ENCODE assay signal across 13 cellular contexts in genomic region chr15:87121357-87121756, GRCh38.
"Had no signal": no experiment of that assay in that cellular context is flagged by ENCODE, and none has a peak within 500 bp of the region (broad histone marks: within the 10 kb centered on the region; RNA-seq: fewer than 3 reads in every experiment).

No MANE protein-coding gene starts in this region.

- H3K36me3 Mint-ChIP-seq: activated naive CD8-positive, alpha-beta T cell treated with anti-CD3 and anti-CD28 coated beads for 36 hours; naive thymus-derived CD8-positive, alpha-beta T cell; stimulated activated effector memory CD8-positive, alpha-beta T cell treated with anti-CD3 and anti-CD28 coated beads, Interleukin-12 subunit alpha, Interleukin-12 subunit beta, amount 100 ng/mL, for 72 hours had no signal

- DNase-seq: activated B cell treated with CpG ODN at 0.5 μM for 24 hours; activated CD4-positive, alpha-beta T cell treated with anti-CD3 and anti-CD28 coated beads, Interleukin-2, amount 10 ng/mL, durations not matched to agents 24 days and 14 days; activated CD8-positive, alpha-beta memory T cell treated with anti-CD3 and anti-CD28 coated beads, Interleukin-2, amount 50 U/mL, for 48 hours; activated CD8-positive, alpha-beta T cell treated with anti-CD3 and anti-CD28 coated beads, Interleukin-2, amount 10 ng/mL, durations not matched to agents 7 days and 5 days; activated naive CD8-positive, alpha-beta T cell treated with anti-CD3 and anti-CD28 coated beads for 36 hours; effector memory CD4-positive, alpha-beta T cell; islet precursor cell; naive thymus-derived CD8-positive, alpha-beta T cell; pancreas had no signal

- H3K27ac Mint-ChIP-seq: activated B cell treated with CpG ODN at 0.5 μM for 24 hours; activated CD4-positive, alpha-beta T cell treated with anti-CD3 and anti-CD28 coated beads, Interleukin-2, amount 10 ng/mL, durations not matched to agents 24 days and 14 days; activated CD8-positive, alpha-beta T cell treated with anti-CD3 and anti-CD28 coated beads, Interleukin-2, amount 10 ng/mL, durations not matched to agents 7 days and 5 days; activated naive CD8-positive, alpha-beta T cell treated with anti-CD3 and anti-CD28 coated beads for 36 hours; dendritic cell treated with granulocyte-macrophage colony-stimulating factor and Interleukin-4, amounts not matched to agents 40 ng/mL and 50 ng/mL, for 4 days; naive thymus-derived CD8-positive, alpha-beta T cell; stimulated activated effector memory CD8-positive, alpha-beta T cell treated with anti-CD3 and anti-CD28 coated beads, Interleukin-12 subunit alpha, Interleukin-12 subunit beta, amount 100 ng/mL, for 72 hours had no signal

- H3K4me3 Mint-ChIP-seq: activated B cell treated with CpG ODN at 0.5 μM for 24 hours; activated CD4-positive, alpha-beta T cell treated with anti-CD3 and anti-CD28 coated beads, Interleukin-2, amount 10 ng/mL, durations not matched to agents 24 days and 14 days; activated CD8-positive, alpha-beta T cell treated with anti-CD3 and anti-CD28 coated beads, Interleukin-2, amount 10 ng/mL, durations not matched to agents 7 days and 5 days; activated naive CD8-positive, alpha-beta T cell treated with anti-CD3 and anti-CD28 coated beads for 36 hours; dendritic cell treated with granulocyte-macrophage colony-stimulating factor and Interleukin-4, amounts not matched to agents 40 ng/mL and 50 ng/mL, for 4 days; naive thymus-derived CD8-positive, alpha-beta T cell; stimulated activated effector memory CD8-positive, alpha-beta T cell treated with anti-CD3 and anti-CD28 coated beads, Interleukin-12 subunit alpha, Interleukin-12 subunit beta, amount 100 ng/mL, for 72 hours had no signal

- H3K27ac ChIP-seq: gastroesophageal sphincter, pancreas had no signal

- H3K4me3 ChIP-seq: gastroesophageal sphincter, pancreas had no signal

- H3K9me3 Mint-ChIP-seq: activated CD4-positive, alpha-beta T cell treated with anti-CD3 and anti-CD28 coated beads, Interleukin-2, amount 10 ng/mL, durations not matched to agents 24 days and 14 days; activated naive CD8-positive, alpha-beta T cell treated with anti-CD3 and anti-CD28 coated beads for 36 hours had no signal

- ATAC-seq: activated CD8-positive, alpha-beta T cell treated with anti-CD3 and anti-CD28 coated beads, Interleukin-2, amount 10 ng/mL, durations not matched to agents 7 days and 5 days; gastroesophageal sphincter; left lobe of liver; naive thymus-derived CD8-positive, alpha-beta T cell; pancreas; stimulated activated effector memory CD8-positive, alpha-beta T cell treated with anti-CD3 and anti-CD28 coated beads, Interleukin-12 subunit alpha, Interleukin-12 subunit beta, amount 100 ng/mL, for 72 hours had no signal

- H3K9me3 ChIP-seq: gastroesophageal sphincter, pancreas had no signal

- H3K4me1 Mint-ChIP-seq: activated B cell treated with CpG ODN at 0.5 μM for 24 hours; activated CD4-positive, alpha-beta T cell treated with anti-CD3 and anti-CD28 coated beads, Interleukin-2, amount 10 ng/mL, durations not matched to agents 24 days and 14 days; activated naive CD8-positive, alpha-beta T cell treated with anti-CD3 and anti-CD28 coated beads for 36 hours; naive thymus-derived CD8-positive, alpha-beta T cell; stimulated activated effector memory CD8-positive, alpha-beta T cell treated with anti-CD3 and anti-CD28 coated beads, Interleukin-12 subunit alpha, Interleukin-12 subunit beta, amount 100 ng/mL, for 72 hours had no signal

- H3K36me3 ChIP-seq: gastroesophageal sphincter, pancreas had no signal

- H3K4me1 ChIP-seq: pancreas had no signal

- H3K27me3 Mint-ChIP-seq: activated B cell treated with CpG ODN at 0.5 μM for 24 hours; activated CD4-positive, alpha-beta T cell treated with anti-CD3 and anti-CD28 coated beads, Interleukin-2, amount 10 ng/mL, durations not matched to agents 24 days and 14 days; activated naive CD8-positive, alpha-beta T cell treated with anti-CD3 and anti-CD28 coated beads for 36 hours; dendritic cell treated with granulocyte-macrophage colony-stimulating factor and Interleukin-4, amounts not matched to agents 40 ng/mL and 50 ng/mL, for 4 days had no signal

- H3K27me3 ChIP-seq: gastroesophageal sphincter had no signal
